ENCODE assay signal across 18 cellular contexts in the genomic region with DNA sequence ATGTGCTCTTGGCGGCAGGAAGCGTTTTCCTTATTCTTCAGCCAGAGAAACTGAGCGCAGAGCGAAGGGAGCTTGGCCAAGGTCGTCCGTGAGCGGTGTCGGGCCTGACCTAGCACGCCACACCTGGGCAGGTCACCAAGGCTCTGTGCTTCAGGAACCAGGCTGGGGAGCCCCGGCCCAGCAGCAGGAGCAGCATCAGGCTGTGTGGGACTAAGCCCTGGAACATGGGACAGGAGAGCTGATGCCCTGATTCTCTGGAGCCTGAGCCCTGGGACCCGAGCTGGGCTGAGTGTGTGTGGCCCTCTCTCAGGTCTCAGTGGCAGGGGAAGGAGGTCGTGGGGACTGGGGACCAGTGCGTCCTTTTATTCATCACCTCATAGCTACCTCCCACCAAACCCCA.
"Had no signal": no experiment of that assay in that cellular context is flagged by ENCODE, and none has a peak within 500 bp of the region (broad histone marks: within the 10 kb centered on the region; RNA-seq: fewer than 3 reads in every experiment).

No MANE protein-coding gene starts in this region.

- H3K27ac ChIP-seq: cardiac muscle cell, epithelial cell of prostate, hepatocyte, prostate gland, right atrium auricular region, tibial nerve, vagina had no signal

- H3K4me3 Mint-ChIP-seq: activated naive CD8-positive, alpha-beta T cell treated with anti-CD3 and anti-CD28 coated beads for 36 hours had no signal

- H2AFZ ChIP-seq: hepatocyte had no signal

- H3K27ac Mint-ChIP-seq: activated naive CD8-positive, alpha-beta T cell treated with anti-CD3 and anti-CD28 coated beads for 36 hours had no signal

- H3K4me3 ChIP-seq: cardiac muscle cell, hepatocyte, prostate gland, right atrium auricular region, tibial nerve, vagina had no signal

- DNase-seq: activated CD4-positive, alpha-beta T cell treated with anti-CD3 and anti-CD28 coated beads, Interleukin-2, amount 50 U/mL, for 1 hour; activated naive CD4-positive, alpha-beta T cell; activated naive CD8-positive, alpha-beta T cell treated with anti-CD3 and anti-CD28 coated beads for 36 hours; amniotic stem cell; foreskin fibroblast; left colon; midbrain; stimulated activated naive CD8-positive, alpha-beta T cell treated with anti-CD3 and anti-CD28 coated beads, Interleukin-15, Interleukin-2, amounts not matched to agents 100 U/mL and 50 U/mL, for 24 hours; substantia nigra; T1000 had no signal

- H3K36me3 Mint-ChIP-seq: activated naive CD8-positive, alpha-beta T cell treated with anti-CD3 and anti-CD28 coated beads for 36 hours had no signal

- H3K27me3 ChIP-seq: cardiac muscle cell, hepatocyte, right atrium auricular region, tibial nerve, vagina had no signal

- H3K4me2 ChIP-seq: hepatocyte had no signal

- H3K27me3 Mint-ChIP-seq: activated naive CD8-positive, alpha-beta T cell treated with anti-CD3 and anti-CD28 coated beads for 36 hours had no signal

- ATAC-seq: left colon; stimulated activated naive CD8-positive, alpha-beta T cell treated with anti-CD3 and anti-CD28 coated beads, Interleukin-15, Interleukin-2, amounts not matched to agents 100 U/mL and 50 U/mL, for 24 hours had no signal

- H3K4me1 ChIP-seq: right atrium auricular region, vagina had no signal

- H3K9me3 ChIP-seq: prostate gland, right atrium auricular region, tibial nerve, vagina had no signal

- H3K9me3 Mint-ChIP-seq: activated naive CD8-positive, alpha-beta T cell treated with anti-CD3 and anti-CD28 coated beads for 36 hours had no signal

- FAIRE-seq: islet of Langerhans had no signal

- H3K36me3 ChIP-seq: cardiac muscle cell, prostate gland, right atrium auricular region, tibial nerve, vagina had no signal
